ENCODE assay signal across 10 cellular contexts in the genomic region with DNA sequence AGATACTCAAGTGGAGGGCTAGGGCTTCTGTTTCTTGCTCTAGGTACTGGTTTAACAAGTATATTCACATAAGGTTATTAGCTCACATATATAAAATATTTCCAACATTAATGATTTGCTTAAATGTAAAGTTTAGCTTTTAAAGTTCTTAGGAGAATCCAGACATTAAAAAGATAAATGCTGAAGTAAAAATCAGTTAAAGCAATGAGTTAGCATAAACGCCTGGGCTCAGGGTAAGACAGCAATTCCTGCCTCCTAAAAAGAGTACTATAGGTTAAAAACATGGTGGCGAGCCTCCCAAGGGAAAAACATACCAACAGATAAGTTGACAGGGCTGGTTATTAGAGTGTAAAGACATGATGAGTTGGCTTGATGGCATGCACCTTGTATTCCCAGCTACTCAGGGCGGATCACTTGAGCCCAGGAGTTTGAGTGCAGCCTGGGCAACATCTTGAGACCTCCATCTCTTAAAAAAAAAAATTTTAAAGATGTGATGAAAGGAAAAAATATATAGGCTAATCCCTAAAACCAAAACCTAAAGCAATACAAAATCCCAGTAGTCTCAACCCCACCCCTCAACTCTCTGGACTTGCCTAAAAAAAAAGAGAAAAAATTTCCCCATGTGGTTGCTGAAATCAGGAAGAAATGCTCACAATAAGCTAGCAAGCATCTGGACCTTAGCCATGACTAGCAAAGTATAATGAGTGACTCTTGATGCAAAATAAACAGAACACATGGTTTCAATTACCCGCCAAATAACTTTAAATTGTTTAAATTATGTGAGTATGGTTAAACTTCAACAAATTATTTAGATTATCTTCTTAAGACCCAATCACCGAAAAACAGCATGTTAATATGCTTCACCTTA. TPM values are rescaled to one million over a fixed set of nuclear protein-coding genes. Genes with fewer than 3 reads are reported as not detected.
DNase-seq lines count a peak whose midpoint lies in the region; TF ChIP-seq lines count a peak whose summit lies in the region.
"Had no signal": no experiment of that assay in that cellular context is flagged by ENCODE, and none has a peak within 500 bp of the region (broad histone marks: within the 10 kb centered on the region; RNA-seq: fewer than 3 reads in every experiment).

No MANE protein-coding gene starts in this region.

- H3K4me3 Mint-ChIP-seq in T-helper 2 cell treated with Interferon-gamma antibody and Interleukin-4, amounts not matched to agents 5 μg/mL and 100 μg/mL, for 36 hours = peak overlapping the region; percentile 40

- H2AFZ ChIP-seq in smooth muscle cell (ENCODE audit: low read depth) = no peak overlapping the region

- no peak for TF ChIP-seq POLR2A in esophagus squamous epithelium (IDR thresholded peaks at IDR 0.05)

- no peaks in the 10 kb centered on the region for H3K9me3 Mint-ChIP-seq in T-helper 2 cell treated with Interferon-gamma antibody and Interleukin-4, amounts not matched to agents 5 μg/mL and 100 μg/mL, for 36 hours

- H3F3A ChIP-seq in smooth muscle cell (ENCODE audit: low read depth) = peaks cover 26% of the 10 kb centered on the region

- H3K36me3 ChIP-seq in esophagus squamous epithelium (peaks cover 0 to 54% (median 0%) of the 10 kb centered on the region in 3 donors), smooth muscle cell (ENCODE audit: low read depth) (peaks cover 24% of the 10 kb centered on the region)

- peaks cover 48% of the 10 kb centered on the region for H3K36me3 Mint-ChIP-seq in T-helper 2 cell treated with Interferon-gamma antibody and Interleukin-4, amounts not matched to agents 5 μg/mL and 100 μg/mL, for 36 hours (ENCODE audit: low read depth)

- peaks cover 86% of the 10 kb centered on the region for H3K79me2 ChIP-seq in smooth muscle cell (ENCODE audit: low read depth)

- intact Hi-C loops in esophagus squamous epithelium (cut with DNase I) = no loop called here

- no peak overlapping the region for H3K9ac ChIP-seq in smooth muscle cell (ENCODE audit: low read depth)

- DNase-seq in T-helper 2 cell treated with Interferon-gamma antibody and Interleukin-4, amounts not matched to agents 5 μg/mL and 100 μg/mL, for 36 hours (ENCODE audit: low spot score) = no peak
- DNase-seq in T-helper 2 cell (no peak), RPMI7951 (ENCODE audit: low read depth) (peak; percentile 57), esophagus squamous epithelium (lab: John Stamatoyannopoulos, UW) (no peak), smooth muscle cell (lab: John Stamatoyannopoulos, UW; ENCODE audit: unreplicated experiment) (no peak), DMS53 (lab: John Stamatoyannopoulos, UW) (no peak), putamen (ENCODE audit: low spot score) (no peak), LoVo (ENCODE audit: low spot score) (no peak)
- DNase-seq: DMS79 had no signal

- peak overlapping the region in 1 of 4 donors; percentile 22 for H3K4me3 ChIP-seq in esophagus squamous epithelium
- H3K4me3 ChIP-seq in smooth muscle cell = peak overlapping the region; percentile 88

- peaks cover 80% of the 10 kb centered on the region for H4K20me1 ChIP-seq in smooth muscle cell (ENCODE audit: low read depth)

- H3K27me3 Mint-ChIP-seq in T-helper 2 cell treated with Interferon-gamma antibody and Interleukin-4, amounts not matched to agents 5 μg/mL and 100 μg/mL, for 36 hours (ENCODE audit: low read depth) = no peaks in the 10 kb centered on the region

- H3K27me3 ChIP-seq in esophagus squamous epithelium = no peaks in the 10 kb centered on the region
- H3K27me3 ChIP-seq in smooth muscle cell (ENCODE audit: low read depth) = no peaks in the 10 kb centered on the region
- H3K27me3 ChIP-seq: foreskin keratinocyte had no signal

- peaks cover 8 to 75% (median 28%) of the 10 kb centered on the region in 3 donors for H3K4me1 ChIP-seq in esophagus squamous epithelium
- H3K4me1 ChIP-seq in smooth muscle cell (ENCODE audit: low read depth) = peaks cover 29% of the 10 kb centered on the region

- TF ChIP-seq CTCF in esophagus squamous epithelium (IDR thresholded peaks at IDR 0.05) (no peak), smooth muscle cell (IDR thresholded peaks at IDR 0.05; ENCODE audit: borderline replicate concordance, insufficient read depth, poor library complexity, severe bottlenecking) (no peak)

- H3K27ac ChIP-seq in esophagus squamous epithelium = peak overlapping the region in 3 of 4 donors; percentile 69 to 98 (median 97)
- peak overlapping the region; percentile 100 for H3K27ac ChIP-seq in smooth muscle cell (ENCODE audit: low read depth)
- H3K27ac ChIP-seq: foreskin keratinocyte had no signal

- H3K4me2 ChIP-seq in smooth muscle cell = peak overlapping the region; percentile 92

- H3K27ac Mint-ChIP-seq in T-helper 2 cell treated with Interferon-gamma antibody and Interleukin-4, amounts not matched to agents 5 μg/mL and 100 μg/mL, for 36 hours = peak overlapping the region; percentile 7

- 73 to 74% methylated on average over 5 of the region's 5 CpGs for WGBS in esophagus squamous epithelium, 2 donors
- 55% methylated on average over 5 of the region's 5 CpGs for WGBS in smooth muscle cell (ENCODE audit: low lambda C conversion rate)

- peaks cover 32% of the 10 kb centered on the region for H3K4me1 Mint-ChIP-seq in T-helper 2 cell treated with Interferon-gamma antibody and Interleukin-4, amounts not matched to agents 5 μg/mL and 100 μg/mL, for 36 hours (ENCODE audit: low read depth)

- H3K9me3 ChIP-seq in esophagus squamous epithelium = no peaks in the 10 kb centered on the region
- no peaks in the 10 kb centered on the region for H3K9me3 ChIP-seq in smooth muscle cell (replicated peaks; ENCODE audit: low read depth)

RNA-seq across cellular contexts. Expression of gene GOLPH3, which starts 3.6 kb away (rescaled TPM):
- total RNA-seq in RPMI7951 (2014; rRNA removed; shearing (Covaris generic)) = 56.3 and 56.7 TPM in 2 replicates
- total RNA-seq in esophagus squamous epithelium = 10 to 100 TPM; 58.6 to 74.6 (median 63.0) TPM
- total RNA-seq in smooth muscle cell = 108 and 112 TPM in 2 replicates
- 91.6 and 95.3 TPM in 2 replicates for polyA plus RNA-seq in smooth muscle cell
